10 cellular contexts compared by ENCODE assay signal in the genomic region with DNA sequence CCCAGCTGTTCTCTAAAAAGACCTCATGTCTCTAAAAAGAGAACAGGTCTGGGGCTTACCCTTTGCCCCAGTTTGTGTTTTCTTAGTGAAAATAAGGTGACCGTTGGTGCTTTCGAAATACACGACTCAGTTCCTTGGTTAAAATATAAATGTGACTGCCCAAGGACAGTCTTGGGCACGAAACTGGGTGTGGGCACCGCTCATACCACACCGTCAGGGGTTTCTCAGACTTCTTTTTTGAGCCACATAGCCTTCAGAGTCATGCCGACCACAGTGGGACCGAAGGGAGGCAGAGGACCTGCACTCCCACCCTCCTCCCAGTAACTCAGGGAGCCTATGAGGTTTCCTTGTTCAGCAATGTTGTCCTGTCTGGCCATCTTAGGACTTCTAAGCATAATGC. TPM values are rescaled to one million over a fixed set of nuclear protein-coding genes. Genes with fewer than 3 reads are reported as not detected.
DNase-seq lines count a peak whose midpoint lies in the region; ATAC-seq, FAIRE-seq and TF ChIP-seq lines count a peak whose summit lies in the region.
"Had no signal": no experiment of that assay in that cellular context is flagged by ENCODE, and none has a peak within 500 bp of the region (broad histone marks: within the 10 kb centered on the region; RNA-seq: fewer than 3 reads in every experiment).

No MANE protein-coding gene starts in this region.

- peak overlapping the region; percentile 45 for H2BK5ac ChIP-seq in IMR-90 (ENCODE audit: low read depth, low read length, poor library complexity, severe bottlenecking)

- H2AK9ac ChIP-seq in IMR-90 (replicated peaks; ENCODE audit: low read depth, low read length, poor library complexity): peak overlapping the region; percentile 56

- H3K27ac Mint-ChIP-seq in stimulated activated memory B cell treated with anti-CD40 and anti-IgM and Interleukin-4, amounts not matched to agents 10 μg/mL and 1 μg/mL and 100 μg/mL, for 72 hours: peak overlapping the region; percentile 40

- peaks cover 5% of the 10 kb centered on the region for H3K9me3 ChIP-seq in IMR-90 (ENCODE audit: control insufficient read depth, insufficient read depth, low read length)
- H3K9me3 ChIP-seq in adipocyte (ENCODE audit: control insufficient read depth, low read length): no peaks in the 10 kb centered on the region
- H3K9me3 ChIP-seq in right lobe of liver: no peaks in the 10 kb centered on the region

- H3K4me2 ChIP-seq in IMR-90 (ENCODE audit: low read depth, low read length): peak overlapping the region; percentile 87

- peaks cover 93% of the 10 kb centered on the region for H4K20me1 ChIP-seq in IMR-90 (ENCODE audit: insufficient read depth, low read length)

- peaks cover 30% of the 10 kb centered on the region for H3K4me1 Mint-ChIP-seq in stimulated activated memory B cell treated with anti-CD40 and anti-IgM and Interleukin-4, amounts not matched to agents 10 μg/mL and 1 μg/mL and 100 μg/mL, for 72 hours

- peak overlapping the region; percentile 57 for H3K4ac ChIP-seq in IMR-90 (ENCODE audit: low read depth, low read length)

- peak overlapping the region; percentile 74 for H3K14ac ChIP-seq in IMR-90 (replicated peaks; ENCODE audit: low read depth, low read length)

- DNase-seq in IMR-90 (no peak), adipocyte (ENCODE audit: low read depth) (no peak), right lobe of liver (no peak), H7 (no peak), G401 (ENCODE audit: low spot score) (no peak), RCC 7860 (ENCODE audit: low spot score) (no peak), EL (no peak)
- DNase-seq: NCI-H1436, SJCRH30 had no signal

- ATAC-seq in IMR-90 (ENCODE audit: low read depth) (0 out of 2 replicates have a peak, but pooled peaks have one; percentile 6), right lobe of liver (peak in 2 of 4 donors; percentile 8 to 23)
- ATAC-seq in stimulated activated memory B cell treated with anti-CD40 and anti-IgM and Interleukin-4, amounts not matched to agents 10 μg/mL and 1 μg/mL and 100 μg/mL, for 72 hours: no peak

- CTCF ChIA-PET in IMR-90 (lab: Yijun Ruan, JAX): interaction anchor here (1.1 kb wide), 3 partner anchors 14 to 344 kb away, joined by 3 to 4 read pairs (median 3); no protein-coding TSS in a partner anchor

- H3K4me3 Mint-ChIP-seq in stimulated activated memory B cell treated with anti-CD40 and anti-IgM and Interleukin-4, amounts not matched to agents 10 μg/mL and 1 μg/mL and 100 μg/mL, for 72 hours: no peak overlapping the region

- H3K4me1 ChIP-seq in IMR-90 (ENCODE audit: control insufficient read depth, insufficient read depth, low read length) (peaks cover 31% of the 10 kb centered on the region), adipocyte (ENCODE audit: control insufficient read depth, insufficient read depth, low read length) (peaks cover 66% of the 10 kb centered on the region), right lobe of liver (peaks cover 0 to 60% (median 11%) of the 10 kb centered on the region in 4 donors)
- H3K4me1 ChIP-seq: SJCRH30 had no signal

- H3K36me3 ChIP-seq in IMR-90 (ENCODE audit: control insufficient read depth, insufficient read depth, low read length): peaks cover 43% of the 10 kb centered on the region
- H3K36me3 ChIP-seq in adipocyte (ENCODE audit: control insufficient read depth, insufficient read depth, low read length, severe bottlenecking): no peaks in the 10 kb centered on the region
- H3K36me3 ChIP-seq in right lobe of liver: no peaks in the 10 kb centered on the region
- H3K36me3 ChIP-seq in H7 (replicated peaks; ENCODE audit: control insufficient read depth, insufficient read depth, low read length): no peaks in the 10 kb centered on the region; the same call in 1 of the 2 replicates
- H3K36me3 ChIP-seq: SJCRH30 had no signal

- H4K91ac ChIP-seq in IMR-90 (ENCODE audit: insufficient read depth, low read depth, low read length): no peak overlapping the region; the same call in 1 of the 2 replicates

- H3K9ac ChIP-seq in IMR-90 (ENCODE audit: low read depth, low read length) (peak overlapping the region; percentile 18; the same call in 1 of the 2 replicates), adipocyte (ENCODE audit: low read length) (peak overlapping the region; percentile 18)

- H3K23ac ChIP-seq in IMR-90 (ENCODE audit: low read depth, low read length): peak overlapping the region; percentile 79

- POLR2A ChIA-PET in IMR-90 (lab: Charles Lee; ENCODE audit: unreplicated experiment): no interaction called here

- intact Hi-C loops in IMR-90 (cut with micrococcal nuclease) (no loop called here), right lobe of liver (cut with DNase I) (no loop called here)

- peak overlapping the region; percentile 78 for H3K18ac ChIP-seq in IMR-90 (ENCODE audit: low read depth, low read length)

- peaks cover 0 to 69% of the 10 kb centered on the region in 2 experiments; a peak in 2 of 4 replicates for H3K79me1 ChIP-seq in IMR-90 (ENCODE audit: low read depth in 1 of 2, low read length in 2 of 2)

- TF ChIP-seq POLR2A in IMR-90 (IDR thresholded peaks at IDR 0.05; ENCODE audit: low read depth, low read length) (no peak), right lobe of liver (IDR thresholded peaks at IDR 0.05) (no peak)

- peak overlapping the region; percentile 23; the same call in 1 of the 2 replicates for H2AK5ac ChIP-seq in IMR-90 (ENCODE audit: low read depth, low read length)

- H3K27me3 ChIP-seq in IMR-90 (ENCODE audit: control insufficient read depth, insufficient read depth, low read length) (no peaks in the 10 kb centered on the region), adipocyte (replicated peaks; ENCODE audit: control insufficient read depth, insufficient read depth, low read length) (no peaks in the 10 kb centered on the region), right lobe of liver (no peaks in the 10 kb centered on the region), H7 (ENCODE audit: control insufficient read depth, insufficient read depth, low read length) (peaks cover 1% of the 10 kb centered on the region; the same call in 1 of the 2 replicates)
- H3K27me3 ChIP-seq: SJCRH30 had no signal

- no peak for FAIRE-seq in RCC 7860 (lab: Jason Lieb, UNC)

- H3K4me3 ChIP-seq in IMR-90 (ENCODE audit: insufficient read depth, low read depth, low read length): peak overlapping the region; percentile 10; the same call in 1 of the 2 replicates
- peak overlapping the region; percentile 58 for H3K4me3 ChIP-seq in adipocyte (ENCODE audit: low read length)
- H3K4me3 ChIP-seq in right lobe of liver: no peak overlapping the region
- H3K4me3 ChIP-seq in H7 (ENCODE audit: insufficient read depth, low read depth, low read length): no peak overlapping the region
- H3K4me3 ChIP-seq: SJCRH30 had no signal

- dilution Hi-C loops in IMR-90 (cut with HindIII; ENCODE audit: low sequenced_read_pairs, unreplicated experiment): no loop called here

- no peak overlapping the region for H2BK15ac ChIP-seq in IMR-90 (ENCODE audit: low read depth, low read length)

- no peaks in the 10 kb centered on the region for H3K9me3 Mint-ChIP-seq in stimulated activated memory B cell treated with anti-CD40 and anti-IgM and Interleukin-4, amounts not matched to agents 10 μg/mL and 1 μg/mL and 100 μg/mL, for 72 hours

- H3K9me1 ChIP-seq in IMR-90 (ENCODE audit: insufficient read depth, low read length): peaks cover 26% of the 10 kb centered on the region

- no peak overlapping the region for H2BK20ac ChIP-seq in IMR-90 (ENCODE audit: low read depth, low read length)

- TF ChIP-seq CTCF in IMR-90 (conservative IDR thresholded peaks at IDR 0.05; ENCODE audit: low read depth, low read length) (no peak), right lobe of liver (IDR thresholded peaks at IDR 0.05) (no peak)

- peaks cover 13% of the 10 kb centered on the region for H3K36me3 Mint-ChIP-seq in stimulated activated memory B cell treated with anti-CD40 and anti-IgM and Interleukin-4, amounts not matched to agents 10 μg/mL and 1 μg/mL and 100 μg/mL, for 72 hours

- H3K56ac ChIP-seq in IMR-90 (ENCODE audit: extremely low read depth, insufficient read depth, low read length): no peak overlapping the region

- H4K5ac ChIP-seq in IMR-90 (ENCODE audit: low read depth, low read length): 0 out of 2 replicates have a peak overlapping the region, but pooled peaks have one; percentile 43

- WGBS in IMR-90 (ENCODE audit: extremely low coverage in 2 of 2, insufficient read length in 1 of 2), 2 experiments: 84% methylated on average over 6 of the region's 8 CpGs; no CpG with 5 or more reads in 1 of the 2 experiments
- WGBS in right lobe of liver (ENCODE audit: insufficient coverage, low coverage, low lambda C conversion rate, missing lambda C conversion rate): 29% methylated on average over 8 of the region's 8 CpGs

- no peaks in the 10 kb centered on the region for H3K27me3 Mint-ChIP-seq in stimulated activated memory B cell treated with anti-CD40 and anti-IgM and Interleukin-4, amounts not matched to agents 10 μg/mL and 1 μg/mL and 100 μg/mL, for 72 hours

- in situ Hi-C loops in IMR-90 (cut with MboI; ENCODE audit: low sequenced_read_pairs): loop anchor here (10.0 kb wide), 1 partner anchor 631 kb away; no protein-coding TSS in a partner anchor
- in situ Hi-C loops in G401 (cut with HindIII; ENCODE audit: low sequenced_read_pairs): no loop called here

- TF ChIP-seq RAD21 in IMR-90 (IDR thresholded peaks at IDR 0.05; ENCODE audit: low read length): no peak

- no TSS peak for BruUV-seq in IMR-90 (replicated peaks; lab: Mats Ljungman, UMichigan)

- H2AFZ ChIP-seq in IMR-90 (replicated peaks; ENCODE audit: low read length, poor library complexity): no peak overlapping the region

- peak overlapping the region; percentile 27; the same call in 1 of the 2 replicates for H2BK120ac ChIP-seq in IMR-90 (ENCODE audit: low read depth, low read length)

- peak overlapping the region; percentile 45; the same call in 1 of the 2 replicates for H3K27ac ChIP-seq in IMR-90 (ENCODE audit: insufficient read depth, low read length)
- H3K27ac ChIP-seq in right lobe of liver: peak overlapping the region; percentile 4 to 26 (median 5)
- H3K27ac ChIP-seq: SJCRH30 had no signal

- H4K8ac ChIP-seq in IMR-90 (ENCODE audit: low read depth in 2 of 2, low read length in 2 of 2): peak overlapping the region in 1 of 2 experiments; percentile 45; a peak in 2 of 4 replicates

TF ChIP-seq in IMR-90, 13 proteins besides CTCF, POLR2A, EP300 and RAD21 (continues in another document):
- TF ChIP-seq, protein P1, sequence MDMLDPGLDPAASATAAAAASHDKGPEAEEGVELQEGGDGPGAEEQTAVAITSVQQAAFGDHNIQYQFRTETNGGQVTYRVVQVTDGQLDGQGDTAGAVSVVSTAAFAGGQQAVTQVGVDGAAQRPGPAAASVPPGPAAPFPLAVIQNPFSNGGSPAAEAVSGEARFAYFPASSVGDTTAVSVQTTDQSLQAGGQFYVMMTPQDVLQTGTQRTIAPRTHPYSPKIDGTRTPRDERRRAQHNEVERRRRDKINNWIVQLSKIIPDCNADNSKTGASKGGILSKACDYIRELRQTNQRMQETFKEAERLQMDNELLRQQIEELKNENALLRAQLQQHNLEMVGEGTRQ (IDR thresholded peaks at IDR 0.05; ENCODE audit: low read depth, low read length): no peak

RNA-seq across cellular contexts. Expression of a gene that starts 6.5 kb away (rescaled TPM):
- total RNA-seq in IMR-90 (2012; rRNA removed): 50.0 and 67.8 TPM in 2 replicates
- polyA plus RNA-seq in IMR-90 (2012; rRNA removed): 31.2 and 40.1 TPM in 2 replicates
- polyA plus RNA-seq in IMR-90 (2012; cell fraction: cytosol; rRNA removed): 33.9 and 66.4 TPM in 2 replicates
- 17.8 and 42.7 TPM in 2 replicates for polyA plus RNA-seq in IMR-90 (2012; cell fraction: nucleus; rRNA removed; ENCODE audit: low replicate concordance)
- 10 to 100 TPM; 14.1 to 35.3 (median 19.4) TPM for total RNA-seq in right lobe of liver
- 21.6 and 26.2 TPM in 2 replicates for total RNA-seq in H7 (2014; rRNA removed; shearing (Covaris generic))
- total RNA-seq in G401 (2014; rRNA removed; shearing (Covaris generic)): 10.9 and 17.4 TPM in 2 replicates

Comparison
In these comparisons a context has a peak if more than half of its experiments do, and no peak if none do; other contexts are left out.
1. H3K4me3 ChIP-seq: peak in IMR-90 (single experiment) and adipocyte (single experiment); none in right lobe of liver (0 of 3) and H7 (single experiment).